ENCODE assay signal across 25 cellular contexts in the genomic region with DNA sequence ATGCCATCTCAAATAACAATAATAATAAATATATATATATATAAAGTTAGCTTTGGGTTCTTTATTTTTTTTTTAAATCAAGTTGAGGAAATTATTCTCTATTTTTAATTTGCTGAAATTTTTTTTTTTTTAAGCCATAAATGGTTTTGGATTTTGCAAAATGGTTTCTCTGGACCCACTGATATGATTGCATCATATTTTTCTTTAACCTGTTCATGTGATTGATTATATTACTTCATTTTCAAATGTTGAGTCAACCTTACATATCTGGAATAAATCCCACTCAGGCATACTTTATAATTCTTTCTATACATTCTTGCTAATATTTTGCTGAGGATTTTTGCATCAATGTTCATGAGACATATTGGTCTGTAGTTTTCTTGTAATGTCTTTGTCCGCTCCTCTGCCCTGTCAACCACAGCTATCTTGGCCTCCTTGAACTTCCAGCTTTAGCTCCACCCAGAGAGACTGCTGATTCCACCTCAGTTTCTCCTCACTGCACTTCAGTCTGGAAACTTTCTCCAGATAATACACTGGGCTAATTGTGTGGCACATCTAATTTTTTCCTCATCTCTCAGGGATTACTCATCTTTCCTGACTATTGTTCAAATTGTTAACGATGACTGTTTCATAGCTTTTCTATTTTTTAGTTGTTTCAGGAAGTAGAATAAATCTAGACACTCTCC.
A peak's percentile ranks its signal among the peaks of the same experiment; 100 is the strongest.
DNase-seq lines count a peak whose midpoint lies in the region; ATAC-seq and TF ChIP-seq lines count a peak whose summit lies in the region.
"Had no signal": no experiment of that assay in that cellular context is flagged by ENCODE, and none has a peak within 500 bp of the region (broad histone marks: within the 10 kb centered on the region; RNA-seq: fewer than 3 reads in every experiment).

No MANE protein-coding gene starts in this region.

- DNase-seq in activated T-cell treated with anti-CD3 and anti-CD28 coated beads, Interleukin-2, amount 50 U/mL, for 72 hours, result no peak
- no peak for DNase-seq in activated T-cell treated with anti-CD3 and anti-CD28 coated beads, Interleukin-2, amount 50 U/mL, for 1 hour
- DNase-seq in RWPE1 (ENCODE audit: low spot score) (peak; percentile 35), epithelial cell of esophagus (ENCODE audit: low read depth) (peak; percentile 65), stromal cell of bone marrow (ENCODE audit: low read depth) (peak; percentile 4), germinal center (ENCODE audit: low spot score) (no peak)
- DNase-seq in stimulated activated effector memory CD8-positive, alpha-beta T cell treated with anti-CD3 and anti-CD28 coated beads, Interleukin-12 subunit alpha, Interleukin-12 subunit beta, amount 100 ng/mL, for 72 hours (ENCODE audit: low spot score in 2 of 2), result no peak
- DNase-seq: 8988T; activated CD4-positive, alpha-beta T cell treated with anti-CD3 and anti-CD28 coated beads for 48 hours; activated naive CD8-positive, alpha-beta T cell treated with anti-CD3 and anti-CD28 coated beads, Interleukin-2, amount 10 ng/mL, durations not matched to agents 7 days and 5 days; activated T-cell treated with anti-CD3 and anti-CD28 coated beads for 4 hours; CD4-positive, alpha-beta T cell; cerebellar nuclear complex; GF-D8; heart right ventricle; left cardiac atrium; mucosa of descending colon; NCI-H1105 treated with DMSO at 0.1 percent for 48 hours; NK-92 treated with Interleukin-12 subunit alpha and Interleukin-12 subunit beta, amount 100 ng/mL, for 24 hours; occipital lobe; SIG-M5; T-helper 9 cell had no signal

- H3K9me3 Mint-ChIP-seq in activated T-cell treated with anti-CD3 and anti-CD28 coated beads, Interleukin-2, amount 50 U/mL, for 72 hours, result peaks cover 5 to 6% of the 10 kb centered on the region in 2 donors
- peaks cover 3% of the 10 kb centered on the region for H3K9me3 Mint-ChIP-seq in stimulated activated effector memory CD8-positive, alpha-beta T cell treated with anti-CD3 and anti-CD28 coated beads, Interleukin-12 subunit alpha, Interleukin-12 subunit beta, amount 100 ng/mL, for 72 hours
- H3K9me3 Mint-ChIP-seq: CD4-positive, alpha-beta T cell had no signal

- TF ChIP-seq CTCF in RWPE1 (conservative IDR thresholded peaks at IDR 0.05; ENCODE audit: low read depth) (no peak), epithelial cell of esophagus (IDR thresholded peaks at IDR 0.05; ENCODE audit: insufficient read depth, low read depth, low read length, missing control alignments) (no peak)

- H3K4me3 Mint-ChIP-seq in activated T-cell treated with anti-CD3 and anti-CD28 coated beads, Interleukin-2, amount 50 U/mL, for 72 hours, result peak overlapping the region in 1 of 2 donors; percentile 62
- no peak overlapping the region for H3K4me3 Mint-ChIP-seq in stimulated activated effector memory CD8-positive, alpha-beta T cell treated with anti-CD3 and anti-CD28 coated beads, Interleukin-12 subunit alpha, Interleukin-12 subunit beta, amount 100 ng/mL, for 72 hours
- H3K4me3 Mint-ChIP-seq: activated naive CD8-positive, alpha-beta T cell treated with anti-CD3 and anti-CD28 coated beads, Interleukin-2, amount 10 ng/mL, durations not matched to agents 7 days and 5 days; CD4-positive, alpha-beta T cell had no signal

- ATAC-seq in activated T-cell treated with anti-CD3 and anti-CD28 coated beads, Interleukin-2, amount 50 U/mL, for 72 hours (replicated peaks in 1 of 2), result no peak
- no peak for ATAC-seq in stimulated activated effector memory CD8-positive, alpha-beta T cell treated with anti-CD3 and anti-CD28 coated beads, Interleukin-12 subunit alpha, Interleukin-12 subunit beta, amount 100 ng/mL, for 72 hours
- no peak for ATAC-seq in GM18511 (IDR thresholded peaks at IDR 0.05; ENCODE audit: unreplicated experiment)
- ATAC-seq: heart right ventricle, K562, left cardiac atrium, mucosa of descending colon had no signal

- no peaks in the 10 kb centered on the region for H3K4me1 Mint-ChIP-seq in activated T-cell treated with anti-CD3 and anti-CD28 coated beads, Interleukin-2, amount 50 U/mL, for 72 hours (ENCODE audit: low read depth)
- no peaks in the 10 kb centered on the region for H3K4me1 Mint-ChIP-seq in stimulated activated effector memory CD8-positive, alpha-beta T cell treated with anti-CD3 and anti-CD28 coated beads, Interleukin-12 subunit alpha, Interleukin-12 subunit beta, amount 100 ng/mL, for 72 hours
- H3K4me1 Mint-ChIP-seq: activated naive CD8-positive, alpha-beta T cell treated with anti-CD3 and anti-CD28 coated beads, Interleukin-2, amount 10 ng/mL, durations not matched to agents 7 days and 5 days had no signal

- H3K36me3 Mint-ChIP-seq in activated T-cell treated with anti-CD3 and anti-CD28 coated beads, Interleukin-2, amount 50 U/mL, for 72 hours (ENCODE audit: insufficient read depth in 2 of 2), result no peaks in the 10 kb centered on the region
- no peaks in the 10 kb centered on the region for H3K36me3 Mint-ChIP-seq in stimulated activated effector memory CD8-positive, alpha-beta T cell treated with anti-CD3 and anti-CD28 coated beads, Interleukin-12 subunit alpha, Interleukin-12 subunit beta, amount 100 ng/mL, for 72 hours
- H3K36me3 Mint-ChIP-seq: activated naive CD8-positive, alpha-beta T cell treated with anti-CD3 and anti-CD28 coated beads, Interleukin-2, amount 10 ng/mL, durations not matched to agents 7 days and 5 days had no signal

- H3K27me3 Mint-ChIP-seq in activated T-cell treated with anti-CD3 and anti-CD28 coated beads, Interleukin-2, amount 50 U/mL, for 72 hours (ENCODE audit: low read depth), result no peaks in the 10 kb centered on the region
- H3K27me3 Mint-ChIP-seq: activated naive CD8-positive, alpha-beta T cell treated with anti-CD3 and anti-CD28 coated beads, Interleukin-2, amount 10 ng/mL, durations not matched to agents 7 days and 5 days; CD4-positive, alpha-beta T cell had no signal

- no peak overlapping the region for H3K27ac ChIP-seq in RWPE1
- H3K27ac ChIP-seq: heart right ventricle, tibial nerve had no signal

- CTCF ChIA-PET in RWPE1 (lab: Yijun Ruan, JAX), result interaction anchor here (0.7 kb wide), 1 partner anchor 26 kb away, joined by 3 read pairs; no protein-coding TSS in a partner anchor

- H3K27ac Mint-ChIP-seq in activated T-cell treated with anti-CD3 and anti-CD28 coated beads, Interleukin-2, amount 50 U/mL, for 72 hours, result peak overlapping the region; percentile 72
- no peak overlapping the region for H3K27ac Mint-ChIP-seq in stimulated activated effector memory CD8-positive, alpha-beta T cell treated with anti-CD3 and anti-CD28 coated beads, Interleukin-12 subunit alpha, Interleukin-12 subunit beta, amount 100 ng/mL, for 72 hours
- H3K27ac Mint-ChIP-seq: activated naive CD8-positive, alpha-beta T cell treated with anti-CD3 and anti-CD28 coated beads, Interleukin-2, amount 10 ng/mL, durations not matched to agents 7 days and 5 days; CD4-positive, alpha-beta T cell had no signal

- POLR2A ChIA-PET in RWPE1 (lab: Yijun Ruan, JAX; ENCODE audit: low non-redundant PET), result no interaction called here

- H3K4me3 ChIP-seq in epithelial cell of esophagus (ENCODE audit: low read length), result no peak overlapping the region
- H3K4me3 ChIP-seq: heart right ventricle, K562, mucosa of descending colon, tibial nerve had no signal

Comparison
In these comparisons a context has a peak if more than half of its experiments do, and no peak if none do; other contexts are left out.
1. DNase-seq: peak in RWPE1 (single experiment), epithelial cell of esophagus (single experiment) and stromal cell of bone marrow (single experiment); none in activated T-cell treated with anti-CD3 and anti-CD28 coated beads, Interleukin-2, amount 50 U/mL, for 72 hours (0 of 2), activated T-cell treated with anti-CD3 and anti-CD28 coated beads, Interleukin-2, amount 50 U/mL, for 1 hour (single experiment), germinal center (single experiment) and stimulated activated effector memory CD8-positive, alpha-beta T cell treated with anti-CD3 and anti-CD28 coated beads, Interleukin-12 subunit alpha, Interleukin-12 subunit beta, amount 100 ng/mL, for 72 hours (0 of 2).